ENCODE assay signal across 13 cellular contexts in genomic region chr17:20189979-20190378, GRCh38.
A peak's percentile ranks its signal among the peaks of the same experiment; 100 is the strongest.
DNase-seq lines count a peak whose midpoint lies in the region; ATAC-seq and TF ChIP-seq lines count a peak whose summit lies in the region.
"Had no signal": no experiment of that assay in that cellular context is flagged by ENCODE, and none has a peak within 500 bp of the region (broad histone marks: within the 10 kb centered on the region; RNA-seq: fewer than 3 reads in every experiment).

No MANE protein-coding gene starts in this region.

- H3K27me3 ChIP-seq in CD8-positive, alpha-beta memory T cell (ENCODE audit: insufficient read depth, low read length, poor library complexity, severe bottlenecking), result no peaks in the 10 kb centered on the region

- H3K36me3 Mint-ChIP-seq in brain, result peaks cover 19% of the 10 kb centered on the region
- no peaks in the 10 kb centered on the region for H3K36me3 Mint-ChIP-seq in CD8-positive, alpha-beta memory T cell

- H3K27ac ChIP-seq in temporal lobe (ENCODE audit: low read depth, low read length), result peak overlapping the region; percentile 92
- no peak overlapping the region for H3K27ac ChIP-seq in CD8-positive, alpha-beta memory T cell (ENCODE audit: low read depth, low read length)

- peak; percentile 88 for ATAC-seq in left colon
- ATAC-seq: activated CD8-positive, alpha-beta T cell treated with anti-CD3 and anti-CD28 coated beads, Interleukin-2, amount 10 ng/mL, durations not matched to agents 7 days and 5 days had no signal

- CTCF ChIA-PET in GM10248 (lab: Yijun Ruan, JAX), result interaction anchor here (2.4 kb wide), 1 partner anchor 15 kb away, joined by 5 read pairs; no protein-coding TSS in a partner anchor
- CTCF ChIA-PET in CD8-positive, alpha-beta memory T cell (lab: Charles Lee), result no interaction called here

- POLR2A ChIA-PET in GM10248 (lab: Yijun Ruan, JAX), result no interaction called here
- POLR2A ChIA-PET in CD8-positive, alpha-beta memory T cell (lab: Charles Lee), result no interaction called here

- no peaks in the 10 kb centered on the region for H3K9me3 ChIP-seq in CD8-positive, alpha-beta memory T cell (ENCODE audit: low read length)

- DNase-seq in OCI-M1 (lab: John Stamatoyannopoulos, UW) (peak; percentile 70), left colon (no peak), GM10248 (ENCODE audit: extremely low spot score) (no peak), AG20443 (ENCODE audit: low spot score) (no peak)
- DNase-seq in activated CD4-positive, alpha-beta T cell treated with anti-CD3 and anti-CD28 coated beads for 4 hours, result no peak
- no peak for DNase-seq in CD8-positive, alpha-beta memory T cell
- DNase-seq: activated CD8-positive, alpha-beta T cell treated with anti-CD3 and anti-CD28 coated beads, Interleukin-2, amount 10 ng/mL, durations not matched to agents 7 days and 5 days; kidney; NCI-H187 treated with DMSO at 0.1 percent for 48 hours; NCI-H510A treated with DMSO at 0.1 percent for 48 hours had no signal

- intact Hi-C loops in left colon (cut with DNase I, micrococcal nuclease), result no loop called here

- no peaks in the 10 kb centered on the region for H3K27me3 Mint-ChIP-seq in brain
- peaks cover 0 to 1% of the 10 kb centered on the region in 2 donors for H3K27me3 Mint-ChIP-seq in CD8-positive, alpha-beta memory T cell

- peak overlapping the region; percentile 73 to 98 (median 97) for H3K27ac Mint-ChIP-seq in brain
- H3K27ac Mint-ChIP-seq in CD8-positive, alpha-beta memory T cell, result peak overlapping the region in 1 of 8 donors; percentile 19
- H3K27ac Mint-ChIP-seq: activated CD8-positive, alpha-beta T cell treated with anti-CD3 and anti-CD28 coated beads, Interleukin-2, amount 10 ng/mL, durations not matched to agents 7 days and 5 days; activated T-helper 1 cell treated with anti-CD3 and anti-CD28 coated beads, Interleukin-12 subunit alpha, Interleukin-12 subunit beta, Interleukin-2, Interleukin-4 antibody, amounts not matched to agents 30 ng/mL and 10 ng/mL and 1 ng/mL, durations not matched to agents 14 hours and 24 hours and 36 hours had no signal

- H3K36me3 ChIP-seq in CD8-positive, alpha-beta memory T cell (ENCODE audit: insufficient read depth, low read length), result no peaks in the 10 kb centered on the region

- H3K9me3 Mint-ChIP-seq in brain, result peaks cover 4 to 15% (median 9%) of the 10 kb centered on the region in 5 experiments
- no peaks in the 10 kb centered on the region for H3K9me3 Mint-ChIP-seq in CD8-positive, alpha-beta memory T cell
- H3K9me3 Mint-ChIP-seq: activated T-helper 1 cell treated with anti-CD3 and anti-CD28 coated beads, Interleukin-12 subunit alpha, Interleukin-12 subunit beta, Interleukin-2, Interleukin-4 antibody, amounts not matched to agents 30 ng/mL and 10 ng/mL and 1 ng/mL, durations not matched to agents 14 hours and 24 hours and 36 hours had no signal

- H3K4me3 ChIP-seq in CD8-positive, alpha-beta memory T cell (ENCODE audit: low read length), result no peak overlapping the region

- H3K4me1 ChIP-seq in CD8-positive, alpha-beta memory T cell (ENCODE audit: insufficient read depth, low read length), result no peaks in the 10 kb centered on the region

- H3K4me1 Mint-ChIP-seq in brain, result peaks cover 51% of the 10 kb centered on the region
- no peaks in the 10 kb centered on the region for H3K4me1 Mint-ChIP-seq in CD8-positive, alpha-beta memory T cell

- no peak for TF ChIP-seq CTCF in brain (conservative IDR thresholded peaks at IDR 0.05)
- no peak for TF ChIP-seq CTCF in GM10248 (IDR thresholded peaks at IDR 0.05; ENCODE audit: control extremely low read depth, extremely low read depth, low read depth, missing control alignments)

- peak overlapping the region in 3 of 5 experiments; percentile 13 to 64 (median 58) for H3K4me3 Mint-ChIP-seq in brain
- no peak overlapping the region for H3K4me3 Mint-ChIP-seq in CD8-positive, alpha-beta memory T cell
- H3K4me3 Mint-ChIP-seq: activated CD8-positive, alpha-beta T cell treated with anti-CD3 and anti-CD28 coated beads, Interleukin-2, amount 10 ng/mL, durations not matched to agents 7 days and 5 days; activated T-helper 1 cell treated with anti-CD3 and anti-CD28 coated beads, Interleukin-12 subunit alpha, Interleukin-12 subunit beta, Interleukin-2, Interleukin-4 antibody, amounts not matched to agents 30 ng/mL and 10 ng/mL and 1 ng/mL, durations not matched to agents 14 hours and 24 hours and 36 hours had no signal

Comparison
In these comparisons a context has a peak if more than half of its experiments do, and no peak if none do; other contexts are left out.
1. H3K4me3 Mint-ChIP-seq: peak in brain (3 of 5); none in CD8-positive, alpha-beta memory T cell (0 of 7).